ENCODE assay signal across 19 cellular contexts in genomic region chr3:194933465-194933864, GRCh38.
DNase-seq lines count a peak whose midpoint lies in the region; TF ChIP-seq lines count a peak whose summit lies in the region.
"Had no signal": no experiment of that assay in that cellular context is flagged by ENCODE, and none has a peak within 500 bp of the region (broad histone marks: within the 10 kb centered on the region; RNA-seq: fewer than 3 reads in every experiment).

No MANE protein-coding gene starts in this region.

- H3K36me3 ChIP-seq in NT2/D1 (ENCODE audit: insufficient read depth, insufficient read length, low read length): no peaks in the 10 kb centered on the region
- H3K36me3 ChIP-seq in esophagus muscularis mucosa: no peaks in the 10 kb centered on the region
- H3K36me3 ChIP-seq: BLaER1 treated with 17β-estradiol and CSF1 and Interleukin-3, amounts not matched to agents 10 nM and 100 nM had no signal

- TF ChIP-seq POLR2A in esophagus muscularis mucosa (IDR thresholded peaks at IDR 0.05; ENCODE audit: low read depth): no peak

- H3K9ac ChIP-seq in NT2/D1 (ENCODE audit: insufficient read length, low read depth): peak overlapping the region; percentile 13
- H3K9ac ChIP-seq: BLaER1 treated with 17β-estradiol and CSF1 and Interleukin-3, amounts not matched to agents 10 nM and 100 nM; GM23248 had no signal

- DNase-seq in ELF-1 (ENCODE audit: low read depth, low spot score) (peak; percentile 77), NT2/D1 (ENCODE audit: low read depth, low spot score) (no peak), esophagus muscularis mucosa (ENCODE audit: extremely low spot score) (peak; percentile 45), mesenteric fat pad (ENCODE audit: low spot score) (peak; percentile 60), NCI-H1436 treated with DMSO at 0.1 percent for 48 hours (lab: John Stamatoyannopoulos, UW) (no peak), SHP77 (lab: John Stamatoyannopoulos, UW) (no peak), NCI-H524 (lab: John Stamatoyannopoulos, UW) (no peak), SIG-M5 treated with dmso at 0.1 percent for 504 hours (lab: John Stamatoyannopoulos, UW; ENCODE audit: unreplicated experiment) (no peak)
- DNase-seq: CD4-positive, CD25-positive, alpha-beta regulatory T cell; CD8-positive, alpha-beta memory T cell; COR-L47; DMS 273 treated with DMSO at 0.1 percent for 48 hours; DMS53; DND-41; EL; GM23248; HCEC 1CT had no signal

- no peak for TF ChIP-seq CTCF in esophagus muscularis mucosa (IDR thresholded peaks at IDR 0.05)

- WGBS in esophagus muscularis mucosa: 89% methylated on average over 5 of the region's 5 CpGs

- intact Hi-C loops in esophagus muscularis mucosa (cut with DNase I): no loop called here

- H3K4me3 ChIP-seq in NT2/D1 (ENCODE audit: insufficient read length, low read depth) (no peak overlapping the region), esophagus muscularis mucosa (no peak overlapping the region)
- H3K4me3 ChIP-seq: BLaER1 treated with 17β-estradiol and CSF1 and Interleukin-3, amounts not matched to agents 10 nM and 100 nM; GM23248 had no signal

- H3K27me3 ChIP-seq in NT2/D1 (ENCODE audit: insufficient read depth, insufficient read length) (no peaks in the 10 kb centered on the region), esophagus muscularis mucosa (no peaks in the 10 kb centered on the region)
- H3K27me3 ChIP-seq: BLaER1 treated with 17β-estradiol and CSF1 and Interleukin-3, amounts not matched to agents 10 nM and 100 nM had no signal

- peaks cover 18% of the 10 kb centered on the region; the same call in 1 of the 2 replicates for H3K9me3 ChIP-seq in NT2/D1 (ENCODE audit: insufficient read depth, low read length)
- H3K9me3 ChIP-seq in esophagus muscularis mucosa: no peaks in the 10 kb centered on the region

- H3K27ac ChIP-seq in esophagus muscularis mucosa (replicated peaks in 1 of 4): no peak overlapping the region
- H3K27ac ChIP-seq: BLaER1 treated with 17β-estradiol and CSF1 and Interleukin-3, amounts not matched to agents 10 nM and 100 nM; GM23248; HL-60 had no signal

- no peak for TF ChIP-seq EP300 in esophagus muscularis mucosa (IDR thresholded peaks at IDR 0.05)

- H3K4me1 ChIP-seq in NT2/D1 (ENCODE audit: insufficient read depth, insufficient read length) (peaks cover 4% of the 10 kb centered on the region), esophagus muscularis mucosa (peaks cover 41 to 44% (median 42%) of the 10 kb centered on the region in 4 donors)

Comparison
In these comparisons a context has a peak if more than half of its experiments do, and no peak if none do; other contexts are left out.
1. DNase-seq: peak in ELF-1 (single experiment), esophagus muscularis mucosa (single experiment) and mesenteric fat pad (single experiment); none in NT2/D1 (single experiment), NCI-H1436 treated with DMSO at 0.1 percent for 48 hours (single experiment), SHP77 (0 of 2), NCI-H524 (0 of 2) and SIG-M5 treated with dmso at 0.1 percent for 504 hours (single experiment).